In genomic region chr17:77140878-77141767, GRCh38 we compare ENCODE assay signal across 7 cellular contexts. TPM values are rescaled to one million over a fixed set of nuclear protein-coding genes. Genes with fewer than 3 reads are reported as not detected.
DNase-seq lines count a peak whose midpoint lies in the region; ATAC-seq and TF ChIP-seq lines count a peak whose summit lies in the region.

SEC14L1 (plus strand) TSS chr17:77140969; CDS start chr17:77143597, 2,628 bp downstream.

- H4K20me1 ChIP-seq in neural progenitor cell (ENCODE audit: low read depth) = peaks cover 32% of the 10 kb centered on the region

- H3K4me3 Mint-ChIP-seq in activated T-cell treated with anti-CD3 and anti-CD28 coated beads, Interleukin-2, amount 50 U/mL, for 24 hours = peak within 1 kb of the TSS; percentile 86
- H3K4me3 Mint-ChIP-seq in neural progenitor cell = peak within 1 kb of the TSS; percentile 94

- peaks cover 18% of the 10 kb centered on the region for H3K9me3 Mint-ChIP-seq in activated T-cell treated with anti-CD3 and anti-CD28 coated beads, Interleukin-2, amount 50 U/mL, for 24 hours
- peaks cover 19% of the 10 kb centered on the region for H3K9me3 Mint-ChIP-seq in neural progenitor cell

- peak within 1 kb of the TSS; percentile 21 for H3K9ac ChIP-seq in neural progenitor cell

- peak within 1 kb of the TSS; percentile 92 for H3K4me2 ChIP-seq in neural progenitor cell

- peak within 1 kb of the TSS; percentile 98 for H3K27ac Mint-ChIP-seq in activated T-cell treated with anti-CD3 and anti-CD28 coated beads, Interleukin-2, amount 50 U/mL, for 24 hours
- H3K27ac Mint-ChIP-seq in neural progenitor cell = peak within 1 kb of the TSS; percentile 97

- TF ChIP-seq POLR2A in vagina (IDR thresholded peaks at IDR 0.05) = peak in 1 of 2 donors; percentile 19

- peaks cover 13% of the 10 kb centered on the region for H3K4me1 ChIP-seq in neural progenitor cell
- peaks cover 39% of the 10 kb centered on the region for H3K4me1 ChIP-seq in vagina

- H3K79me2 ChIP-seq in neural progenitor cell (ENCODE audit: low read depth) = peaks cover 28% of the 10 kb centered on the region

- peak; percentile 24 for ATAC-seq in HG02610 (IDR thresholded peaks at IDR 0.05; ENCODE audit: unreplicated experiment)

- H3K27me3 ChIP-seq in neural progenitor cell (no peaks in the 10 kb centered on the region), vagina (no peaks in the 10 kb centered on the region)

- TF ChIP-seq CTCF in GM13977 (IDR thresholded peaks at IDR 0.05; ENCODE audit: extremely low read depth, insufficient read depth, missing control alignments) = no peak
- TF ChIP-seq CTCF in fibroblast of the aortic adventitia (IDR thresholded peaks at IDR 0.05; ENCODE audit: insufficient read depth, low read length) = no peak
- no peak for TF ChIP-seq CTCF in neural progenitor cell (IDR thresholded peaks at IDR 0.05)
- TF ChIP-seq CTCF in vagina (IDR thresholded peaks at IDR 0.05) = no peak

- H3K4me3 ChIP-seq in fibroblast of the aortic adventitia (ENCODE audit: low read depth, low read length) (peak within 1 kb of the TSS; percentile 83), neural progenitor cell (peak within 1 kb of the TSS; percentile 80), vagina (peak within 1 kb of the TSS; percentile 94 to 96)

- H3K27ac ChIP-seq in neural progenitor cell (no peak within 1 kb of the TSS), vagina (peak within 1 kb of the TSS; percentile 96)

- peaks cover 50% of the 10 kb centered on the region for H3K36me3 Mint-ChIP-seq in activated T-cell treated with anti-CD3 and anti-CD28 coated beads, Interleukin-2, amount 50 U/mL, for 24 hours (ENCODE audit: low read depth)
- peaks cover 7% of the 10 kb centered on the region for H3K36me3 Mint-ChIP-seq in neural progenitor cell

- H2AFZ ChIP-seq in neural progenitor cell (replicated peaks) = peak within 1 kb of the TSS; percentile 28

- H3F3A ChIP-seq in neural progenitor cell (ENCODE audit: low read depth) = peaks cover 13% of the 10 kb centered on the region

- in situ Hi-C loops in GM13977 (cut with MboI; ENCODE audit: low pct_unique_long_range_greater_than_20kb, low sequenced_read_pairs, unreplicated experiment) = no loop called here

- H3K9me3 ChIP-seq in neural progenitor cell (ENCODE audit: low read depth) = no peaks in the 10 kb centered on the region
- no peaks in the 10 kb centered on the region for H3K9me3 ChIP-seq in vagina

- no peaks in the 10 kb centered on the region for H3K36me3 ChIP-seq in neural progenitor cell
- peaks cover 0 to 19% of the 10 kb centered on the region in 2 donors for H3K36me3 ChIP-seq in vagina

- DNase-seq in GM13977 (ENCODE audit: low spot score) = peak; percentile 35
- DNase-seq in NCI-H460 (ENCODE audit: extremely low read depth, low read depth) = no peak
- peak; percentile 64 for DNase-seq in activated T-cell treated with anti-CD3 and anti-CD28 coated beads, Interleukin-2, amount 50 U/mL, for 24 hours
- peak; percentile 44 for DNase-seq in fibroblast of the aortic adventitia (ENCODE audit: low read depth)
- DNase-seq in neural progenitor cell (ENCODE audit: low spot score) = peak; percentile 79
- no peak for DNase-seq in vagina (ENCODE audit: extremely low spot score in 2 of 2)

- no peaks in the 10 kb centered on the region for H3K27me3 Mint-ChIP-seq in activated T-cell treated with anti-CD3 and anti-CD28 coated beads, Interleukin-2, amount 50 U/mL, for 24 hours
- peaks cover 3% of the 10 kb centered on the region for H3K27me3 Mint-ChIP-seq in neural progenitor cell (ENCODE audit: insufficient read depth, low read depth)

- intact Hi-C loops in vagina (cut with DNase I) = loop anchor here (5.0 kb wide), 1 partner anchor 44 kb away; no protein-coding TSS in a partner anchor

- H3K4me1 Mint-ChIP-seq in activated T-cell treated with anti-CD3 and anti-CD28 coated beads, Interleukin-2, amount 50 U/mL, for 24 hours (ENCODE audit: low read depth) = peaks cover 67% of the 10 kb centered on the region
- peaks cover 28% of the 10 kb centered on the region for H3K4me1 Mint-ChIP-seq in neural progenitor cell

RNA-seq across cellular contexts. Expression of gene SEC14L1, which starts in this region (rescaled TPM):
- total RNA-seq in NCI-H460 (2014; rRNA removed; shearing (Covaris generic)) = 15.2 and 18.8 TPM in 2 replicates
- 8.1 and 12.1 TPM in 2 replicates for polyA plus RNA-seq in NCI-H460 (2014; cell fraction: nucleus; rRNA removed)
- total RNA-seq in fibroblast of the aortic adventitia (ENCODE audit: low replicate concordance) (34.3 and 149 TPM in 2 replicates), neural progenitor cell (ENCODE audit: low replicate concordance) (60.6 and 75.0 TPM in 2 replicates), vagina (40.5 TPM)

Comparison
In these comparisons a context has a peak if more than half of its experiments do, and no peak if none do; other contexts are left out.
1. DNase-seq: peak in GM13977 (single experiment), activated T-cell treated with anti-CD3 and anti-CD28 coated beads, Interleukin-2, amount 50 U/mL, for 24 hours (single experiment), fibroblast of the aortic adventitia (single experiment) and neural progenitor cell (single experiment); none in NCI-H460 (single experiment) and vagina (0 of 2).
2. Peak in every context shown above with its lines, with median percentiles within 50 percentile points of each other: H3K4me3 ChIP-seq.